In genomic region chr7:6271091-6271658, GRCh38 we compare ENCODE assay signal across 8 cellular contexts. TPM values are rescaled to one million over a fixed set of nuclear protein-coding genes. Genes with fewer than 3 reads are reported as not detected.
DNase-seq lines count a peak whose midpoint lies in the region; ATAC-seq and TF ChIP-seq lines count a peak whose summit lies in the region.

No MANE protein-coding gene starts in this region.

- TF ChIP-seq EP300 in gastroesophageal sphincter (IDR thresholded peaks at IDR 0.05) (no peak), upper lobe of left lung (IDR thresholded peaks at IDR 0.05) (no peak)

- H3K27me3 ChIP-seq in AG04450 (ENCODE audit: control insufficient read depth, insufficient read depth, low read length) (no peaks in the 10 kb centered on the region), OCI-LY1 (ENCODE audit: insufficient read depth, low read length) (0 out of 2 replicates have a peak, but pooled peaks cover 9% of the 10 kb centered on the region), gastroesophageal sphincter (no peaks in the 10 kb centered on the region), upper lobe of left lung (no peaks in the 10 kb centered on the region)

- no peaks in the 10 kb centered on the region; the same call in 1 of the 2 replicates for H3F3A ChIP-seq in OCI-LY1 (ENCODE audit: insufficient read depth, low read length)

- peaks cover 13% of the 10 kb centered on the region for H3K4me1 Mint-ChIP-seq in activated naive CD4-positive, alpha-beta T cell treated with anti-CD3 and anti-CD28 coated beads for 36 hours (ENCODE audit: low read depth)
- H3K4me1 Mint-ChIP-seq in neural crest cell: peaks cover 43% of the 10 kb centered on the region

- intact Hi-C loops in activated naive CD4-positive, alpha-beta T cell treated with anti-CD3 and anti-CD28 coated beads for 36 hours (cut with micrococcal nuclease): loop anchor here (1.0 to 5.0 kb wide), 6 partner anchors 14 to 586 kb away; no protein-coding TSS in a partner anchor

- H3K9me3 ChIP-seq in AG04450 (ENCODE audit: control insufficient read depth, insufficient read depth, low read length) (peaks cover 3% of the 10 kb centered on the region; the same call in 1 of the 2 replicates), OCI-LY1 (ENCODE audit: low read length) (no peaks in the 10 kb centered on the region), gastroesophageal sphincter (no peaks in the 10 kb centered on the region), upper lobe of left lung (no peaks in the 10 kb centered on the region)

- peak overlapping the region; percentile 100 for H3K4me2 ChIP-seq in OCI-LY1 (ENCODE audit: low read length)

- TF ChIP-seq POLR2A in gastroesophageal sphincter (IDR thresholded peaks at IDR 0.05) (no peak), upper lobe of left lung (IDR thresholded peaks at IDR 0.05) (no peak)

- H3K27ac ChIP-seq in AG04450 (ENCODE audit: low read depth, low read length): no peak overlapping the region
- no peak overlapping the region for H3K27ac ChIP-seq in OCI-LY1 (ENCODE audit: low read depth, low read length, poor library complexity, severe bottlenecking)
- H3K27ac ChIP-seq in gastroesophageal sphincter: peak overlapping the region in 3 of 4 donors; percentile 86 to 91 (median 87)
- peak overlapping the region; percentile 8 to 90 (median 80) for H3K27ac ChIP-seq in upper lobe of left lung

- 0 to 2% methylated on average over 9 to 11 of the region's 14 CpGs for WGBS in gastroesophageal sphincter (ENCODE audit: low coverage in 1 of 2), 2 donors
- 3 to 4% methylated on average over 14 of the region's 14 CpGs for WGBS in upper lobe of left lung, 2 donors

- peaks cover 19% of the 10 kb centered on the region for H3K4me1 ChIP-seq in OCI-LY1 (ENCODE audit: insufficient read depth, low read length, severe bottlenecking)
- peaks cover 0 to 39% (median 0%) of the 10 kb centered on the region in 3 donors for H3K4me1 ChIP-seq in gastroesophageal sphincter
- H3K4me1 ChIP-seq in upper lobe of left lung: peaks cover 11 to 36% (median 24%) of the 10 kb centered on the region in 4 donors

- ATAC-seq in gastroesophageal sphincter (peak; percentile 58), upper lobe of left lung (ENCODE audit: low FRiP score in 2 of 2) (peak; percentile 68 to 72), HG03469 (IDR thresholded peaks at IDR 0.05; ENCODE audit: unreplicated experiment) (no peak)

- H3K4me3 ChIP-seq in AG04450 (ENCODE audit: low read depth, low read length): peak overlapping the region; percentile 92
- H3K4me3 ChIP-seq in OCI-LY1 (ENCODE audit: low read depth, low read length, poor library complexity, severe bottlenecking): peak overlapping the region; percentile 80
- peak overlapping the region; percentile 93 to 99 for H3K4me3 ChIP-seq in gastroesophageal sphincter
- H3K4me3 ChIP-seq in upper lobe of left lung: peak overlapping the region; percentile 92 to 98 (median 94)

- CTCF ChIA-PET in AG04450 (lab: Charles Lee): interaction anchor here (0.6 to 2.1 kb wide), 5 partner anchors 10 to 111 kb away, joined by 3 to 15 read pairs (median 3); no protein-coding TSS in a partner anchor
- CTCF ChIA-PET in activated naive CD4-positive, alpha-beta T cell treated with anti-CD3 and anti-CD28 coated beads for 36 hours (lab: Charles Lee): interaction anchor here (0.5 to 1.2 kb wide), 4 partner anchors 10 to 103 kb away, joined by 3 to 6 read pairs (median 4); no protein-coding TSS in a partner anchor

- TF ChIP-seq CTCF in AG04450 (IDR thresholded peaks at IDR 0.05; ENCODE audit: low read depth, low read length) (peak; percentile 46), GM13977 (IDR thresholded peaks at IDR 0.05; ENCODE audit: extremely low read depth, insufficient read depth, missing control alignments) (peak; percentile 36), OCI-LY1 (IDR thresholded peaks at IDR 0.05; ENCODE audit: low read length) (peak; percentile 24; the same call in 1 of the 2 replicates), gastroesophageal sphincter (IDR thresholded peaks at IDR 0.05) (peak in 3 of 4 experiments; percentile 54 to 75 (median 61)), neural crest cell (conservative IDR thresholded peaks at IDR 0.05) (peak; percentile 26), upper lobe of left lung (IDR thresholded peaks at IDR 0.05) (peak; percentile 21 to 62 (median 55))

- H4K20me1 ChIP-seq in OCI-LY1 (ENCODE audit: insufficient read depth, low read length): no peaks in the 10 kb centered on the region

- H3K79me2 ChIP-seq in OCI-LY1 (ENCODE audit: insufficient read depth, low read length): no peaks in the 10 kb centered on the region

- peaks cover 21% of the 10 kb centered on the region for H3K27me3 Mint-ChIP-seq in activated naive CD4-positive, alpha-beta T cell treated with anti-CD3 and anti-CD28 coated beads for 36 hours (ENCODE audit: low read depth)
- peaks cover 15% of the 10 kb centered on the region for H3K27me3 Mint-ChIP-seq in neural crest cell (ENCODE audit: low read depth)

- H3K4me3 Mint-ChIP-seq in activated naive CD4-positive, alpha-beta T cell treated with anti-CD3 and anti-CD28 coated beads for 36 hours: peak overlapping the region; percentile 81
- H3K4me3 Mint-ChIP-seq in neural crest cell: peak overlapping the region; percentile 90

- peak overlapping the region; percentile 62; the same call in 1 of the 2 replicates for H3K9ac ChIP-seq in OCI-LY1 (ENCODE audit: low read length)

- H3K27ac Mint-ChIP-seq in activated naive CD4-positive, alpha-beta T cell treated with anti-CD3 and anti-CD28 coated beads for 36 hours: no peak overlapping the region
- no peak overlapping the region for H3K27ac Mint-ChIP-seq in neural crest cell (ENCODE audit: unreplicated experiment)

- no peaks in the 10 kb centered on the region for H3K9me3 Mint-ChIP-seq in activated naive CD4-positive, alpha-beta T cell treated with anti-CD3 and anti-CD28 coated beads for 36 hours
- no peaks in the 10 kb centered on the region for H3K9me3 Mint-ChIP-seq in neural crest cell

- H3K36me3 ChIP-seq in OCI-LY1 (ENCODE audit: insufficient read depth, low read length) (no peaks in the 10 kb centered on the region), gastroesophageal sphincter (no peaks in the 10 kb centered on the region), upper lobe of left lung (no peaks in the 10 kb centered on the region)

- H3K36me3 Mint-ChIP-seq in activated naive CD4-positive, alpha-beta T cell treated with anti-CD3 and anti-CD28 coated beads for 36 hours (ENCODE audit: low read depth): no peaks in the 10 kb centered on the region
- no peaks in the 10 kb centered on the region for H3K36me3 Mint-ChIP-seq in neural crest cell (ENCODE audit: low read depth)

- H3K9me2 ChIP-seq in OCI-LY1 (ENCODE audit: low read depth, low read length): no peaks in the 10 kb centered on the region

- H2AFZ ChIP-seq in OCI-LY1 (ENCODE audit: low read length): no peak overlapping the region

- POLR2A ChIA-PET in AG04450 (lab: Yijun Ruan, JAX): interaction anchor here (1.2 kb wide), 1 partner anchor 10 kb away, joined by 3 read pairs; no protein-coding TSS in a partner anchor

- in situ Hi-C loops in GM13977 (cut with MboI; ENCODE audit: low pct_unique_long_range_greater_than_20kb, low sequenced_read_pairs, unreplicated experiment): no loop called here

- DNase-seq in AG04450 (ENCODE audit: low read depth, low spot score): no peak
- peak; percentile 40 for DNase-seq in GM13977 (ENCODE audit: low spot score)
- DNase-seq in activated naive CD4-positive, alpha-beta T cell treated with anti-CD3 and anti-CD28 coated beads for 36 hours: peak; percentile 64
- DNase-seq in neural crest cell (ENCODE audit: low read depth, low spot score): no peak
- DNase-seq in upper lobe of left lung: peak in 1 of 2 donors; percentile 72

RNA-seq across cellular contexts. Expression of gene CYTH3, which starts 1.2 kb away (rescaled TPM):
- polyA plus RNA-seq in AG04450 (2011; rRNA removed): 28.5 and 30.2 TPM in 2 replicates
- polyA minus RNA-seq in AG04450 (2011; rRNA and poly(A)+ RNA removed): 28.8 and 34.7 TPM in 2 replicates
- 1 to 10 TPM; 1.1 TPM for total RNA-seq in activated naive CD4-positive, alpha-beta T cell treated with anti-CD3 and anti-CD28 coated beads for 36 hours
- 10 to 100 TPM; 25.8 to 61.9 (median 39.4) TPM for total RNA-seq in gastroesophageal sphincter
- 24.1 and 28.7 TPM in 2 replicates for total RNA-seq in neural crest cell
- 10 to 100 TPM; 24.2 to 76.5 (median 32.9) TPM for total RNA-seq in upper lobe of left lung

Comparison
In these comparisons a context has a peak if more than half of its experiments do, and no peak if none do; other contexts are left out.
1. DNase-seq: peak in GM13977 (single experiment) and activated naive CD4-positive, alpha-beta T cell treated with anti-CD3 and anti-CD28 coated beads for 36 hours (single experiment); none in AG04450 (single experiment) and neural crest cell (single experiment).
2. H3K27ac ChIP-seq: peak in gastroesophageal sphincter (3 of 4) and upper lobe of left lung (4 of 4); none in AG04450 (single experiment) and OCI-LY1 (single experiment).
3. RNA of gene CYTH3, which starts 1.2 kb away (total RNA-seq): 25.8 to 61.9 TPM in gastroesophageal sphincter, 24.2 to 76.5 TPM in upper lobe of left lung and 24.1 to 28.7 TPM in neural crest cell; 1.1 TPM in activated naive CD4-positive, alpha-beta T cell treated with anti-CD3 and anti-CD28 coated beads for 36 hours; every median in the first group is over 10 times any median in the second.
4. Peak in every context shown above with its lines, with median percentiles within 50 percentile points of each other: H3K4me3 ChIP-seq and CTCF ChIP-seq.